8 cellular contexts compared by ENCODE assay signal in the genomic region with DNA sequence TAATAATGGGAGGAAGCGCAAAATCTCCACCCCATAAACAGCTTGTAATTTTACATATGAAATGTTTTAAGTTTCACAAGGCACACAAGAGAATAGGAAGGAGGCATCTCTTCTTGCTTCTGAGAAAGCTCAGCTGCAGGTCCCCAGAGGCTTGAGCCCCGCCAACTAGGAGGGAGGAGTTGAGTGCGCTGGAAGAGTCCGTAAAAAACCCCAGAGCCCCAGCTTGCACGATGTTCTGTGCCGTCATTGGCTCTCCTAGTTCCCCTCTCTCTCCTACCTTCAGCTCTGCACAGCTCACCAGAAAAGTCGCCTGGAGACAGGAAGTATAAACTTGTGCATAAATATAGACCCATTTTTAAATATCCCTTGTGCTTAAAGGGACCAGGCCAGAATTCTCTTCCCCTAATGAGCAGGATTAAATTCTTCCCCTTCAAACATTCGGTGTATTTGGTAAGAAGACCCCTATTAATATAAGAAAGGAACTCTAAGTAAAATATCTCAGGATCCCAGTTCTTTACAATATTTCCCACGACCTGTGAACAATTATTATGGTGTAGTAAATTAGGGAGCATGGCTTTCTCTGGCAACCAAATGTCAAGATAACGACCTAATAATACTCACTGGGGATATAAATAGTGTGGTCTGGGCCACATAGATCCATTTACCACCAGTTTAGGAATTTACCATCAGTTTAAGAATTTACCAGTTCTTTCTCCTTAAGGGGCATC. TPM values are rescaled to one million over a fixed set of nuclear protein-coding genes. Genes with fewer than 3 reads are reported as not detected.
A peak's percentile ranks its signal among the peaks of the same experiment; 100 is the strongest.
DNase-seq lines count a peak whose midpoint lies in the region; ATAC-seq and TF ChIP-seq lines count a peak whose summit lies in the region.

No MANE protein-coding gene starts in this region.

- TF ChIP-seq CTCF in breast epithelium (IDR thresholded peaks at IDR 0.05) (no peak), mammary epithelial cell (conservative IDR thresholded peaks at IDR 0.05 in 1 of 2, IDR thresholded peaks at IDR 0.05 in 1 of 2; ENCODE audit: extremely low read depth in 1 of 2, insufficient read depth in 1 of 2, low read depth in 1 of 2, low read length in 2 of 2) (no peak), astrocyte of the spinal cord (IDR thresholded peaks at IDR 0.05; ENCODE audit: low read depth, low read length) (no peak), right lobe of liver (IDR thresholded peaks at IDR 0.05) (no peak)

- H3K4me3 Mint-ChIP-seq in T-cell = peak overlapping the region; percentile 25 to 73 (median 59)

- peak in 1 of 2 donors; percentile 43 for DNase-seq in breast epithelium (ENCODE audit: low spot score in 2 of 2)
- DNase-seq in mammary epithelial cell = no peak
- DNase-seq in T-cell = peak; percentile 46 to 91 (median 84)
- peak; percentile 29 for DNase-seq in astrocyte of the spinal cord (ENCODE audit: low read depth, low spot score)
- peak in 1 of 3 donors; percentile 67 for DNase-seq in right lobe of liver
- peak; percentile 38 to 59 for DNase-seq in stimulated activated CD8-positive, alpha-beta memory T cell treated with anti-CD3 and anti-CD28 coated beads, Interleukin-4, amount 100 ng/mL, for 1 hour (ENCODE audit: low read depth in 2 of 2, low spot score in 1 of 2)
- DNase-seq in NCI-H82 (lab: John Stamatoyannopoulos, UW) = no peak

- peaks cover 25% of the 10 kb centered on the region for H3K36me3 Mint-ChIP-seq in T-cell

- CTCF ChIA-PET in mammary epithelial cell (lab: Charles Lee; ENCODE audit: low non-redundant PET) = no interaction called here
- CTCF ChIA-PET in T-cell (lab: Charles Lee) = interaction anchor here (0.6 to 4.4 kb wide), 18 partner anchors 9 to 536 kb away, joined by 3 to 45 read pairs (median 4); a partner anchor contains a TSS

- H3K27me3 Mint-ChIP-seq in T-cell = no peaks in the 10 kb centered on the region

- in situ Hi-C loops in mammary epithelial cell (cut with MboI; ENCODE audit: low sequenced_read_pairs in 2 of 2) = no loop called here
- in situ Hi-C loops in astrocyte of the spinal cord (cut with HindIII; ENCODE audit: low sequenced_read_pairs) = no loop called here

- no TSS peak for BruUV-seq in mammary epithelial cell (replicated peaks; lab: Mats Ljungman, UMichigan)

- H4K20me1 ChIP-seq in mammary epithelial cell (ENCODE audit: insufficient read depth, low read length) = no peaks in the 10 kb centered on the region

- no peak overlapping the region for H3K9ac ChIP-seq in mammary epithelial cell (ENCODE audit: insufficient read depth, low read length)

- ATAC-seq in HG03095 (IDR thresholded peaks at IDR 0.05; ENCODE audit: unreplicated experiment) (peak; percentile 99), T-cell (replicated peaks in 1 of 4) (peak; percentile 99), right lobe of liver (peak; percentile 23 to 67 (median 50))

- H3K36me3 ChIP-seq in breast epithelium (no peaks in the 10 kb centered on the region), mammary epithelial cell (ENCODE audit: insufficient read depth, low read length) (no peaks in the 10 kb centered on the region), right lobe of liver (peaks cover 0 to 6% (median 2%) of the 10 kb centered on the region in 4 donors)

- H3K9me3 ChIP-seq in breast epithelium = no peaks in the 10 kb centered on the region
- H3K9me3 ChIP-seq in mammary epithelial cell (replicated peaks; ENCODE audit: insufficient read depth, low read length) = no peaks in the 10 kb centered on the region
- no peaks in the 10 kb centered on the region for H3K9me3 ChIP-seq in right lobe of liver

- H3K4me3 ChIP-seq in breast epithelium = peak overlapping the region in 1 of 3 donors; percentile 4
- no peak overlapping the region for H3K4me3 ChIP-seq in mammary epithelial cell (replicated peaks in 1 of 3; ENCODE audit: insufficient read depth in 1 of 3, low read depth in 2 of 3, low read length in 3 of 3)
- no peak overlapping the region for H3K4me3 ChIP-seq in astrocyte of the spinal cord (ENCODE audit: low read depth, low read length)
- no peak overlapping the region for H3K4me3 ChIP-seq in right lobe of liver

- POLR2A ChIA-PET in T-cell (lab: Charles Lee) = interaction anchor here (0.6 to 2.1 kb wide), 6 partner anchors 14 to 895 kb away, joined by 3 to 14 read pairs (median 3); a partner anchor contains a TSS

- H3K4me1 ChIP-seq in breast epithelium (peaks cover 0 to 5% of the 10 kb centered on the region in 2 donors), mammary epithelial cell (ENCODE audit: insufficient read depth, low read length) (no peaks in the 10 kb centered on the region), right lobe of liver (peaks cover 0 to 51% (median 20%) of the 10 kb centered on the region in 4 donors)

- 68% methylated on average over 9 of the region's 10 CpGs for WGBS in mammary epithelial cell (ENCODE audit: low coverage, missing lambda C conversion rate)
- 52% methylated on average over 9 of the region's 10 CpGs for WGBS in right lobe of liver (ENCODE audit: insufficient coverage, low coverage, low lambda C conversion rate, missing lambda C conversion rate)

- TF ChIP-seq POLR2A in breast epithelium (IDR thresholded peaks at IDR 0.05) (no peak), right lobe of liver (IDR thresholded peaks at IDR 0.05) (no peak)

- H3K79me2 ChIP-seq in mammary epithelial cell (ENCODE audit: insufficient read depth, low read length) = no peaks in the 10 kb centered on the region

- peak overlapping the region; percentile 95 to 98 for H3K27ac Mint-ChIP-seq in T-cell

- no peak overlapping the region for H2AFZ ChIP-seq in mammary epithelial cell (ENCODE audit: low read depth, low read length)

- intact Hi-C loops in breast epithelium (cut with DNase I; ENCODE audit: low total_unique reads) (no loop called here), mammary epithelial cell (cut with micrococcal nuclease) (no loop called here), right lobe of liver (cut with DNase I) (no loop called here)

- dilution Hi-C loops in mammary epithelial cell (cut with HindIII; ENCODE audit: low sequenced_read_pairs) = no loop called here

- H3K27me3 ChIP-seq in breast epithelium (no peaks in the 10 kb centered on the region), mammary epithelial cell (ENCODE audit: insufficient read depth, low read length) (peaks cover 1% of the 10 kb centered on the region), right lobe of liver (no peaks in the 10 kb centered on the region)

- no peak overlapping the region for H3K4me2 ChIP-seq in mammary epithelial cell (ENCODE audit: insufficient read depth, low read depth, low read length)

- peaks cover 61 to 66% (median 64%) of the 10 kb centered on the region in 3 donors for H3K4me1 Mint-ChIP-seq in T-cell

- H3K27ac ChIP-seq in breast epithelium (peak overlapping the region; percentile 56 to 78), mammary epithelial cell (ENCODE audit: insufficient read depth, low read depth, low read length) (no peak overlapping the region), right lobe of liver (peak overlapping the region; percentile 14 to 69 (median 47))

- no peaks in the 10 kb centered on the region for H3K9me3 Mint-ChIP-seq in T-cell

RNA-seq across cellular contexts. Expression of a gene that starts 13.7 kb away (rescaled TPM):
- total RNA-seq in breast epithelium (100 to 1,000 TPM in 1 of 3 donors, 10 to 100 TPM in 2; 42.1 to 106 (median 72.8) TPM), mammary epithelial cell (1 to 10 TPM; 3.5 to 8.3 TPM), T-cell (10 to 100 TPM; 27.6 to 73.3 (median 56.8) TPM), right lobe of liver (100 to 1,000 TPM in 3 of 6 experiments, 10 to 100 TPM in 3; 40.2 to 228 (median 82.8) TPM)
- polyA plus RNA-seq in mammary epithelial cell = 8.4 TPM
- not detected for polyA minus RNA-seq in mammary epithelial cell

Comparison
In these comparisons a context has a peak if more than half of its experiments do, and no peak if none do; other contexts are left out.
1. DNase-seq: peak in T-cell (34 of 34), astrocyte of the spinal cord (single experiment) and stimulated activated CD8-positive, alpha-beta memory T cell treated with anti-CD3 and anti-CD28 coated beads, Interleukin-4, amount 100 ng/mL, for 1 hour (2 of 2); none in mammary epithelial cell (single experiment) and NCI-H82 (single experiment).
2. Peak in every context shown above with its lines, with median percentiles within 50 percentile points of each other: ATAC-seq.